17 cellular contexts compared by ENCODE assay signal in the genomic region with DNA sequence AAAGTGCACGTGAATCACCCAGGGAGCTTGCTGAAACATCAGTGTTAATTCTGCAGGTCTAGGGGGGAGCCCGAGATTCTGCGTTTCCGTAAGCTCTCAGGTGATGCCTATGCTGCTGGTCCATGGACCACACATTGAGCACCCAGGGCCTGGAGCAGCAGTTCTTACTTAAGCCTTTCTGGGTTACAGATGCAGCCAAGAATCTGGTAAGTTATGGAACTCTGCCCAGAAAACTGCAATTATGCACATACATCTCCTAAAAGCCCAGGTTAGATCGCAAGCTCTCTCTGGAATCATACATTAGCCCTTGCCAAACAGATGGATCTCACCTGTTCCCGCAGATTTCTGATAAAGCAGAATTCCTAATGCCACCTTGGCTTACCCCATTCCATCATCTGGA.
A peak's percentile ranks its signal among the peaks of the same experiment; 100 is the strongest.
DNase-seq lines count a peak whose midpoint lies in the region; ATAC-seq and TF ChIP-seq lines count a peak whose summit lies in the region.
"Had no signal": no experiment of that assay in that cellular context is flagged by ENCODE, and none has a peak within 500 bp of the region (broad histone marks: within the 10 kb centered on the region; RNA-seq: fewer than 3 reads in every experiment).

No MANE protein-coding gene starts in this region.

- TF ChIP-seq CTCF in fibroblast of pulmonary artery (IDR thresholded peaks at IDR 0.05; ENCODE audit: low read length, missing control alignments) (no peak), left ventricle myocardium inferior (IDR thresholded peaks at IDR 0.05; ENCODE audit: borderline replicate concordance) (no peak)

- H3K4me3 ChIP-seq in fibroblast of pulmonary artery (replicated peaks; ENCODE audit: low read depth, low read length) (no peak overlapping the region), left ventricle myocardium inferior (no peak overlapping the region)
- H3K4me3 ChIP-seq: A549, K562 had no signal

- H3K4me1 ChIP-seq in left ventricle myocardium inferior = no peaks in the 10 kb centered on the region
- H3K4me1 ChIP-seq: A549 had no signal

- no peak overlapping the region for H3K27ac ChIP-seq in left ventricle myocardium inferior (replicated peaks)
- H3K27ac ChIP-seq: A549, HL-60 had no signal

- peak; percentile 10 for DNase-seq in AG08395 (ENCODE audit: low spot score)
- DNase-seq in NCI-H1105 (lab: John Stamatoyannopoulos, UW) = peak; percentile 37
- DNase-seq in astrocyte of the hippocampus (ENCODE audit: low read depth, low spot score) = peak; percentile 72
- DNase-seq in fibroblast of pulmonary artery (ENCODE audit: low read depth) = peak; percentile 31
- no peak for DNase-seq in HuH-7.5 (ENCODE audit: low spot score)
- DNase-seq in SW480 (ENCODE audit: low spot score) = no peak
- DNase-seq in left ventricle myocardium inferior = no peak
- DNase-seq: NCI-H1436 treated with DMSO at 0.1 percent for 48 hours, NCI-H2029 treated with DMSO at 0.1 percent for 48 hours, NCI-H510A treated with DMSO at 0.1 percent for 48 hours, NCI-H82 had no signal

- intact Hi-C loops in left ventricle myocardium inferior (cut with micrococcal nuclease) = no loop called here

- H3K36me3 ChIP-seq in left ventricle myocardium inferior = no peaks in the 10 kb centered on the region

- H3K9me3 ChIP-seq in left ventricle myocardium inferior (replicated peaks) = no peaks in the 10 kb centered on the region
- H3K9me3 ChIP-seq: A549 had no signal

- ATAC-seq in HG03354 (IDR thresholded peaks at IDR 0.05; ENCODE audit: poor library complexity, severe bottlenecking, unreplicated experiment) = no peak
- ATAC-seq: A549, HCT116, K562, Right ventricle myocardium inferior had no signal

- H3K27me3 ChIP-seq in left ventricle myocardium inferior (ENCODE audit: low read depth) = peaks cover 10% of the 10 kb centered on the region

Comparison
In these comparisons a context has a peak if more than half of its experiments do, and no peak if none do; other contexts are left out.
1. DNase-seq: peak in AG08395 (single experiment), NCI-H1105 (single experiment), astrocyte of the hippocampus (single experiment) and fibroblast of pulmonary artery (single experiment); none in HuH-7.5 (single experiment), SW480 (single experiment) and left ventricle myocardium inferior (single experiment).